Comparison of ENCODE assay signal across 3 cellular contexts in the genomic region with DNA sequence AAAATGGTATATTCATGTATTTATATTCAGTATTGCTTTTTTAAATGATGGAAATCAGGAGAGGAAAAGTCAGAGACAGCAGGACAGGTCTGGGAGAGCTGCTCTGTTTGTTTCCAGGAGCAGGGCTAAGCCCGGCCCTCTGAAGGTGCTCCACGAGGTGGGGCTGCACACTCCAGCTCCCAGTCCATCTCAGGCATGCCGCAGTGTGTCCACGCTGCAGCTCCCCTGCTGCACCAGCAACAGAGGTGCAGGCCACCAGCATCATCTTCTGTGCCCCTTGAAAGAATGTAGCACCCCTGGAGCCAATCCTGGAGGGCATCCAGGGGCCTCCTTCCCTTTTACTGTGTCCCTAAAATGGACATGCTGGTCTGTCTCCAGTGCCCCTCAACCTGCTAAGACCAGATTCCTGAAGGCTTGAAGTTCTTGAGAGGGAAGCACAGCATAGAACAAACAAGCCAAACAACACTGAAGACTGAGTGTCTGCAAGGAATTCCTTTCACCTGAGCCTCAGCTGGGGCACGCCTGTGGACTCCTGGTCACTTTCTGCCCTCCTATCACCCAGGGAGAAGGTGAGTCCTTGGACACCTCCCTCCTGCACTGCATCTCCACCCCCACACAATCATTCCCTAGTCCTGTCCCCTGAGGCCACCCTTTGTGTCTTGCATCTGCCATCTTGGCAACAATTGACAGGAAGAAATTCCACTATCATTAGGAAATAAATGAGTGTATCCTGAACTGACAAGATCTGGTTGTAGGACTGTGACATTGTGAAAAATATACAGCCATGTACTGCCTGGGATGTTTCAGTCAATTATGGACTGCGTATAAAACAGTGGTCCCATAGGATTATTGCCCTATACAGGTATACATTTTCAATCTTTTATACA.
TF ChIP-seq lines count a peak whose summit lies in the region.

No MANE protein-coding gene starts in this region.

TF ChIP-seq in H1, 55 proteins besides CTCF, POLR2A, EP300 and RAD21 (continues in another document):
- TF ChIP-seq TAF7 (optimal IDR thresholded peaks at IDR 0.05; ENCODE audit: borderline replicate concordance, low read depth, low read length) (no peak), BRCA1 (IDR thresholded peaks at IDR 0.05; ENCODE audit: low read depth, low read length) (no peak), SIRT6 (IDR thresholded peaks at IDR 0.05; ENCODE audit: low read length) (no peak), POLR2AphosphoS5 (IDR thresholded peaks at IDR 0.05; ENCODE audit: low read depth, low read length) (no peak), CHD1 (IDR thresholded peaks at IDR 0.05; ENCODE audit: low read depth, low read length) (no peak), RNF2 (IDR thresholded peaks at IDR 0.05; ENCODE audit: borderline replicate concordance, low read depth, low read length, missing control alignments, poor library complexity, severe bottlenecking) (no peak)

TF ChIP-seq in WTC11, 78 proteins besides CTCF, POLR2A, EP300 and RAD21:
- TF ChIP-seq SP1 (CRISPR knock-in tag; conservative IDR thresholded peaks at IDR 0.05) (no peak), GTF2I (CRISPR knock-in tag; conservative IDR thresholded peaks at IDR 0.05) (no peak), ZNF396 (CRISPR knock-in tag; IDR thresholded peaks at IDR 0.05; ENCODE audit: borderline replicate concordance) (no peak), PRRX2 (CRISPR knock-in tag; IDR thresholded peaks at IDR 0.05) (no peak), ERG (CRISPR knock-in tag; IDR thresholded peaks at IDR 0.05) (no peak), CREB1 (CRISPR knock-in tag; IDR thresholded peaks at IDR 0.05) (no peak), ZNF138 (CRISPR knock-in tag; conservative IDR thresholded peaks at IDR 0.05) (no peak), ETV6 (CRISPR knock-in tag; IDR thresholded peaks at IDR 0.05) (no peak), NFE2L1 (CRISPR knock-in tag; IDR thresholded peaks at IDR 0.05) (no peak), MXD4 (CRISPR knock-in tag; IDR thresholded peaks at IDR 0.05; ENCODE audit: borderline replicate concordance) (no peak), ZNF423 (CRISPR knock-in tag; IDR thresholded peaks at IDR 0.05) (no peak)
- TF ChIP-seq, protein P1, sequence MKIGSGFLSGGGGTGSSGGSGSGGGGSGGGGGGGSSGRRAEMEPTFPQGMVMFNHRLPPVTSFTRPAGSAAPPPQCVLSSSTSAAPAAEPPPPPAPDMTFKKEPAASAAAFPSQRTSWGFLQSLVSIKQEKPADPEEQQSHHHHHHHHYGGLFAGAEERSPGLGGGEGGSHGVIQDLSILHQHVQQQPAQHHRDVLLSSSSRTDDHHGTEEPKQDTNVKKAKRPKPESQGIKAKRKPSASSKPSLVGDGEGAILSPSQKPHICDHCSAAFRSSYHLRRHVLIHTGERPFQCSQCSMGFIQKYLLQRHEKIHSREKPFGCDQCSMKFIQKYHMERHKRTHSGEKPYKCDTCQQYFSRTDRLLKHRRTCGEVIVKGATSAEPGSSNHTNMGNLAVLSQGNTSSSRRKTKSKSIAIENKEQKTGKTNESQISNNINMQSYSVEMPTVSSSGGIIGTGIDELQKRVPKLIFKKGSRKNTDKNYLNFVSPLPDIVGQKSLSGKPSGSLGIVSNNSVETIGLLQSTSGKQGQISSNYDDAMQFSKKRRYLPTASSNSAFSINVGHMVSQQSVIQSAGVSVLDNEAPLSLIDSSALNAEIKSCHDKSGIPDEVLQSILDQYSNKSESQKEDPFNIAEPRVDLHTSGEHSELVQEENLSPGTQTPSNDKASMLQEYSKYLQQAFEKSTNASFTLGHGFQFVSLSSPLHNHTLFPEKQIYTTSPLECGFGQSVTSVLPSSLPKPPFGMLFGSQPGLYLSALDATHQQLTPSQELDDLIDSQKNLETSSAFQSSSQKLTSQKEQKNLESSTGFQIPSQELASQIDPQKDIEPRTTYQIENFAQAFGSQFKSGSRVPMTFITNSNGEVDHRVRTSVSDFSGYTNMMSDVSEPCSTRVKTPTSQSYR (CRISPR knock-in tag; IDR thresholded peaks at IDR 0.05): no peak
- TF ChIP-seq, protein P2, sequence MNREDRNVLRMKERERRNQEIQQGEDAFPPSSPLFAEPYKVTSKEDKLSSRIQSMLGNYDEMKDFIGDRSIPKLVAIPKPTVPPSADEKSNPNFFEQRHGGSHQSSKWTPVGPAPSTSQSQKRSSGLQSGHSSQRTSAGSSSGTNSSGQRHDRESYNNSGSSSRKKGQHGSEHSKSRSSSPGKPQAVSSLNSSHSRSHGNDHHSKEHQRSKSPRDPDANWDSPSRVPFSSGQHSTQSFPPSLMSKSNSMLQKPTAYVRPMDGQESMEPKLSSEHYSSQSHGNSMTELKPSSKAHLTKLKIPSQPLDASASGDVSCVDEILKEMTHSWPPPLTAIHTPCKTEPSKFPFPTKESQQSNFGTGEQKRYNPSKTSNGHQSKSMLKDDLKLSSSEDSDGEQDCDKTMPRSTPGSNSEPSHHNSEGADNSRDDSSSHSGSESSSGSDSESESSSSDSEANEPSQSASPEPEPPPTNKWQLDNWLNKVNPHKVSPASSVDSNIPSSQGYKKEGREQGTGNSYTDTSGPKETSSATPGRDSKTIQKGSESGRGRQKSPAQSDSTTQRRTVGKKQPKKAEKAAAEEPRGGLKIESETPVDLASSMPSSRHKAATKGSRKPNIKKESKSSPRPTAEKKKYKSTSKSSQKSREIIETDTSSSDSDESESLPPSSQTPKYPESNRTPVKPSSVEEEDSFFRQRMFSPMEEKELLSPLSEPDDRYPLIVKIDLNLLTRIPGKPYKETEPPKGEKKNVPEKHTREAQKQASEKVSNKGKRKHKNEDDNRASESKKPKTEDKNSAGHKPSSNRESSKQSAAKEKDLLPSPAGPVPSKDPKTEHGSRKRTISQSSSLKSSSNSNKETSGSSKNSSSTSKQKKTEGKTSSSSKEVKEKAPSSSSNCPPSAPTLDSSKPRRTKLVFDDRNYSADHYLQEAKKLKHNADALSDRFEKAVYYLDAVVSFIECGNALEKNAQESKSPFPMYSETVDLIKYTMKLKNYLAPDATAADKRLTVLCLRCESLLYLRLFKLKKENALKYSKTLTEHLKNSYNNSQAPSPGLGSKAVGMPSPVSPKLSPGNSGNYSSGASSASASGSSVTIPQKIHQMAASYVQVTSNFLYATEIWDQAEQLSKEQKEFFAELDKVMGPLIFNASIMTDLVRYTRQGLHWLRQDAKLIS (CRISPR knock-in tag; IDR thresholded peaks at IDR 0.05; ENCODE audit: borderline replicate concordance): no peak

TF ChIP-seq in GM12891, 5 proteins besides CTCF, POLR2A, EP300 and RAD21:
- no peak for TF ChIP-seq POU2F2 (IDR thresholded peaks at IDR 0.05; ENCODE audit: low read depth, low read length)
- no peak for TF ChIP-seq PAX5 (IDR thresholded peaks at IDR 0.05; ENCODE audit: insufficient read depth, low read length, severe bottlenecking)
- no peak for TF ChIP-seq TAF1 (IDR thresholded peaks at IDR 0.05; ENCODE audit: low read depth, low read length)
- TF ChIP-seq POLR2AphosphoS5 (IDR thresholded peaks at IDR 0.05; ENCODE audit: low read depth, low read length): no peak
TF ChIP-seq in GM12891: peak in this region for 0.
